14 cellular contexts compared by ENCODE assay signal in genomic region chr2:33531345-33532059, GRCh38. TPM values are rescaled to one million over a fixed set of nuclear protein-coding genes. Genes with fewer than 3 reads are reported as not detected.
DNase-seq lines count a peak whose midpoint lies in the region; ATAC-seq and TF ChIP-seq lines count a peak whose summit lies in the region.
"Had no signal": no experiment of that assay in that cellular context is flagged by ENCODE, and none has a peak within 500 bp of the region (broad histone marks: within the 10 kb centered on the region; RNA-seq: fewer than 3 reads in every experiment).

No MANE protein-coding gene starts in this region.

- no peak overlapping the region for H3K27ac ChIP-seq in upper lobe of right lung

- peak; percentile 15 for TF ChIP-seq POLR2A in GM19193 (IDR thresholded peaks at IDR 0.05; ENCODE audit: extremely low read depth, insufficient read depth, insufficient read length)

- H3K4me1 ChIP-seq in upper lobe of right lung, result no peaks in the 10 kb centered on the region

- H3K27me3 ChIP-seq in upper lobe of right lung, result no peaks in the 10 kb centered on the region

- no peaks in the 10 kb centered on the region for H3K9me3 ChIP-seq in upper lobe of right lung

- POLR2A ChIA-PET in GM10248 (lab: Yijun Ruan, JAX), result interaction anchor here (0.9 kb wide), 1 partner anchor 52 kb away, joined by 3 read pairs; no protein-coding TSS in a partner anchor

- no peak for ATAC-seq in upper lobe of right lung

- CTCF ChIA-PET in GM10248 (lab: Yijun Ruan, JAX), result interaction anchor here (0.7 to 2.4 kb wide), 4 partner anchors 12 to 19 kb away, joined by 3 to 6 read pairs (median 4); no protein-coding TSS in a partner anchor

- H3K4me3 ChIP-seq in fibroblast of pulmonary artery (replicated peaks; ENCODE audit: low read depth, low read length) (no peak overlapping the region), upper lobe of right lung (no peak overlapping the region)

- intact Hi-C loops in upper lobe of right lung (cut with DNase I), result no loop called here

- H3K36me3 ChIP-seq in upper lobe of right lung, result no peaks in the 10 kb centered on the region

- TF ChIP-seq CTCF in fibroblast of pulmonary artery (IDR thresholded peaks at IDR 0.05; ENCODE audit: low read length, missing control alignments), result no peak
- TF ChIP-seq CTCF in GM10248 (IDR thresholded peaks at IDR 0.05; ENCODE audit: control extremely low read depth, extremely low read depth, low read depth, missing control alignments), result no peak
- no peak for TF ChIP-seq CTCF in upper lobe of right lung (IDR thresholded peaks at IDR 0.05)

- DNase-seq in AG08395 (ENCODE audit: low spot score) (peak; percentile 29), NAMALWA (ENCODE audit: low spot score) (peak; percentile 60), fibroblast of pulmonary artery (ENCODE audit: low read depth) (peak; percentile 20), GM10248 (ENCODE audit: extremely low spot score) (no peak), upper lobe of right lung (no peak), putamen (ENCODE audit: low spot score) (no peak), RKO (ENCODE audit: low spot score) (no peak)
- DNase-seq: activated CD4-positive, alpha-beta T cell treated with anti-CD3 and anti-CD28 coated beads, Interleukin-2, amount 10 ng/mL, durations not matched to agents 24 days and 14 days; activated gamma-delta T cell treated with Interleukin-2 at 50 U/mL for 16 hours; DMS79 treated with DMSO at 0.1 percent for 48 hours; NCI-H510A treated with DMSO at 0.1 percent for 48 hours; stimulated activated CD4-positive, alpha-beta T cell treated with anti-CD3 and anti-CD28 coated beads, Interleukin-4, amount 100 ng/mL, for 24 hours; SW 1271 had no signal

RNA-seq across cellular contexts. Expression of gene RASGRP3, which starts 55.1 kb away (rescaled TPM):
- total RNA-seq in upper lobe of right lung, result 13.6 TPM

Comparison
In these comparisons a context has a peak if more than half of its experiments do, and no peak if none do; other contexts are left out.
1. DNase-seq: peak in AG08395 (single experiment), NAMALWA (single experiment) and fibroblast of pulmonary artery (single experiment); none in GM10248 (single experiment), upper lobe of right lung (single experiment), putamen (single experiment) and RKO (single experiment).